ENCODE assay signal across 8 cellular contexts in genomic region chr3:125914768-125915426, GRCh38. TPM values are rescaled to one million over a fixed set of nuclear protein-coding genes. Genes with fewer than 3 reads are reported as not detected.
A peak's percentile ranks its signal among the peaks of the same experiment; 100 is the strongest.
DNase-seq lines count a peak whose midpoint lies in the region; ATAC-seq and TF ChIP-seq lines count a peak whose summit lies in the region.
"Not testable (repeated sequence)": the region's sequence is repeated elsewhere in the genome, so short reads cannot be mapped to it uniquely, and the experiment has no call there.

No MANE protein-coding gene starts in this region.

- dilution Hi-C loops in mammary epithelial cell (cut with HindIII; ENCODE audit: low sequenced_read_pairs) = not testable (repeated sequence)

- not testable (repeated sequence) for H2BK5ac ChIP-seq in H9 (ENCODE audit: insufficient read length, low read length)

- DNase-seq in AG04449 (ENCODE audit: low read depth, low spot score); H9; WTC11 (ENCODE audit: low spot score): not testable (repeated sequence)
- DNase-seq in NCI-H2171 (lab: John Stamatoyannopoulos, UW) (peak; percentile 27), mammary epithelial cell (peak; percentile 25), globus pallidus (ENCODE audit: low spot score) (peak; percentile 24)

- not testable (repeated sequence) for H3K23me2 ChIP-seq in H9 (ENCODE audit: insufficient read length, low read depth, low read length, poor library complexity, severe bottlenecking)

- H4K91ac ChIP-seq in H9 (ENCODE audit: insufficient read length, low read depth, low read length) = not testable (repeated sequence)

- H2BK12ac ChIP-seq in H9 (ENCODE audit: insufficient read length, low read depth, low read length) = not testable (repeated sequence)

- intact Hi-C loops in mammary epithelial cell (cut with micrococcal nuclease) = not testable (repeated sequence)

- not testable (repeated sequence) for H4K5ac ChIP-seq in H9 (ENCODE audit: insufficient read length, low read depth, low read length)

- H2BK15ac ChIP-seq in H9 (ENCODE audit: low read depth, low read length) = not testable (repeated sequence)

- not testable (repeated sequence) for H2AFZ ChIP-seq in H9 (ENCODE audit: low read length)
- H2AFZ ChIP-seq in mammary epithelial cell (ENCODE audit: low read depth, low read length) = peak overlapping the region; percentile 78

- H3K9me3 Mint-ChIP-seq in H9, WTC11: not testable (repeated sequence)

- H3K36me3 ChIP-seq in mammary epithelial cell (ENCODE audit: insufficient read depth, low read length) = not testable (repeated sequence)

- H3K79me2 ChIP-seq in H9 (ENCODE audit: insufficient read depth, low read length); mammary epithelial cell (ENCODE audit: insufficient read depth, low read length): not testable (repeated sequence)

- H4K8ac ChIP-seq in H9 (replicated peaks; ENCODE audit: insufficient read length, low read depth, low read length) = not testable (repeated sequence)

- no CpG with 5 or more reads among the region's 12 CpGs for WGBS in H9 (ENCODE audit: extremely low coverage, insufficient read length, low lambda C conversion rate)
- 5% methylated on average over 6 of the region's 12 CpGs for WGBS in mammary epithelial cell (ENCODE audit: low coverage, missing lambda C conversion rate)

- H3K9ac ChIP-seq in H9 (ENCODE audit: extremely low read depth, insufficient read length, low read length) (peak overlapping the region; percentile 7), mammary epithelial cell (ENCODE audit: insufficient read depth, low read length) (peak overlapping the region; percentile 78)

- CTCF ChIA-PET in AG04449 (lab: Yijun Ruan, JAX) = interaction anchor here (0.9 kb wide), 1 partner anchor 148 kb away, joined by 3 read pairs; no protein-coding TSS in a partner anchor
- CTCF ChIA-PET in WTC11 (lab: Charles Lee); mammary epithelial cell (lab: Charles Lee; ENCODE audit: low non-redundant PET): not testable (repeated sequence)

- not testable (repeated sequence) for H3K23ac ChIP-seq in H9 (ENCODE audit: insufficient read length, low read depth, low read length)

- H3T11ph ChIP-seq in H9 (ENCODE audit: low read length) = not testable (repeated sequence)

- not testable (repeated sequence) for H2BK120ac ChIP-seq in H9 (ENCODE audit: low read depth, low read length, poor library complexity, severe bottlenecking)

- in situ Hi-C loops in mammary epithelial cell (cut with MboI; ENCODE audit: low sequenced_read_pairs in 2 of 2) = not testable (repeated sequence)

- not testable (repeated sequence) for H3K27me3 Mint-ChIP-seq in H9 (ENCODE audit: low read depth); WTC11 (ENCODE audit: low read depth)

- H3K9me3 ChIP-seq in H9 (ENCODE audit: control insufficient read depth, low read depth, low read length); mammary epithelial cell (replicated peaks; ENCODE audit: insufficient read depth, low read length); mononuclear cell (ENCODE audit: low read depth, low read length): not testable (repeated sequence)

- H3K27ac ChIP-seq in H9 (ENCODE audit: insufficient read length, low read depth, low read length) = not testable (repeated sequence)
- H3K27ac ChIP-seq in mammary epithelial cell (ENCODE audit: insufficient read depth, low read depth, low read length) (peak overlapping the region; percentile 85), skin epidermis (peak overlapping the region; percentile 46 to 93 (median 85))

- POLR2A ChIA-PET in AG04449 (lab: Yijun Ruan, JAX) = interaction anchor here (0.7 to 1.3 kb wide), 2 partner anchors 148 to 319 kb away, joined by 3 read pairs; partner anchors contain the start of gene OSBPL11
- POLR2A ChIA-PET in WTC11 (lab: Charles Lee) = not testable (repeated sequence)

- H3K18ac ChIP-seq in H9 (ENCODE audit: insufficient read length, low read depth, low read length) = not testable (repeated sequence)

- not testable (repeated sequence) for H3K36me3 Mint-ChIP-seq in H9 (ENCODE audit: insufficient read depth in 1 of 3, low read depth in 3 of 3); WTC11

- not testable (repeated sequence) for ATAC-seq in WTC11

- not testable (repeated sequence) for H3K56ac ChIP-seq in H9 (ENCODE audit: insufficient read length, low read depth, low read length)

- not testable (repeated sequence) for BruUV-seq in mammary epithelial cell (replicated peaks; lab: Mats Ljungman, UMichigan)

- not testable (repeated sequence) for TF ChIP-seq CTCF in AG04449 (IDR thresholded peaks at IDR 0.05; ENCODE audit: insufficient read depth, low read length, missing control alignments); H9 (conservative IDR thresholded peaks at IDR 0.05); WTC11 (IDR thresholded peaks at IDR 0.05); mammary epithelial cell (conservative IDR thresholded peaks at IDR 0.05 in 1 of 2, IDR thresholded peaks at IDR 0.05 in 1 of 2; ENCODE audit: extremely low read depth in 1 of 2, insufficient read depth in 1 of 2, low read depth in 1 of 2, low read length in 2 of 2)

- not testable (repeated sequence) for H3K27me3 ChIP-seq in H9 (ENCODE audit: insufficient read depth, low read length); mammary epithelial cell (ENCODE audit: insufficient read depth, low read length); mononuclear cell (ENCODE audit: insufficient read depth, low read length)

- not testable (repeated sequence) for H3K27ac Mint-ChIP-seq in H9, WTC11

- H2BK20ac ChIP-seq in H9 (ENCODE audit: low read depth, low read length, poor library complexity, severe bottlenecking) = not testable (repeated sequence)

- H3K4me3 Mint-ChIP-seq in H9 (peak overlapping the region; percentile 80 to 87), WTC11 (peak overlapping the region; percentile 83)

- H2AK5ac ChIP-seq in H9 (ENCODE audit: insufficient read length, low read length) = not testable (repeated sequence)

- H3K4ac ChIP-seq in H9 (ENCODE audit: low read depth, low read length) = not testable (repeated sequence)

- H3K4me1 Mint-ChIP-seq in H9 (peaks cover 8 to 12% of the 10 kb centered on the region in 2 experiments), WTC11 (peaks cover 15% of the 10 kb centered on the region)

- peak overlapping the region; percentile 93 for H3K4me2 ChIP-seq in H9 (ENCODE audit: insufficient read depth, insufficient read length, low read length)
- H3K4me2 ChIP-seq in mammary epithelial cell (ENCODE audit: insufficient read depth, low read depth, low read length) = peak overlapping the region; percentile 82

- not testable (repeated sequence) for H3K14ac ChIP-seq in H9 (ENCODE audit: insufficient read depth, low read length)

- H3K4me1 ChIP-seq in H9 (ENCODE audit: insufficient read depth, low read length); mammary epithelial cell (ENCODE audit: insufficient read depth, low read length); mononuclear cell (ENCODE audit: insufficient read depth, low read length): not testable (repeated sequence)

- not testable (repeated sequence) for H4K20me1 ChIP-seq in H9 (ENCODE audit: control insufficient read depth, insufficient read depth, insufficient read length); mammary epithelial cell (ENCODE audit: insufficient read depth, low read length)

- peak overlapping the region; percentile 64 for H3K4me3 ChIP-seq in AG04449 (ENCODE audit: low read depth, low read length)
- H3K4me3 ChIP-seq in mammary epithelial cell (replicated peaks in 1 of 3; ENCODE audit: insufficient read depth in 1 of 3, low read depth in 2 of 3, low read length in 3 of 3) = peak overlapping the region; percentile 50 to 61 (median 56)
- peak overlapping the region; percentile 45 for H3K4me3 ChIP-seq in mononuclear cell (ENCODE audit: low read length)
- peak overlapping the region; percentile 48 to 74 (median 70) for H3K4me3 ChIP-seq in skin epidermis

- H3K79me1 ChIP-seq in H9 (ENCODE audit: insufficient read depth, low read depth, low read length, poor library complexity, severe bottlenecking) = not testable (repeated sequence)

RNA-seq across cellular contexts. Expression of gene ROPN1B, which starts 54.1 kb away (rescaled TPM):
- total RNA-seq in H9 (2021) (not detected in 2 replicates), WTC11 (2021) (0.09 to 0.13 TPM in 2 of 3 replicates, not detected in the other), mammary epithelial cell (not detected), mononuclear cell (0.10 TPM)
- 0.49 TPM for polyA plus RNA-seq in mammary epithelial cell
- polyA minus RNA-seq in mammary epithelial cell = not detected
